ENCODE assay signal across 8 cellular contexts in genomic region chr5:81971694-81972495, GRCh38. TPM values are rescaled to one million over a fixed set of nuclear protein-coding genes. Genes with fewer than 3 reads are reported as not detected.
DNase-seq lines count a peak whose midpoint lies in the region; ATAC-seq and TF ChIP-seq lines count a peak whose summit lies in the region.

Gene ATG10 (plus strand): TSS chr5:81972023. CDS start chr5:81987571, 15,548 bp downstream.

- intact Hi-C loops in activated CD4-positive, alpha-beta T cell treated with anti-CD3 and anti-CD28 coated beads for 36 hours (cut with DNase I, micrococcal nuclease) = loop anchor here (1.0 to 10.0 kb wide), 13 partner anchors 121 to 1317 kb away; partner anchors contain the start of genes RPS23 (in 2 of the 2), SSBP2 (in 2 of the 2), ZCCHC9 (in 2 of the 2) and DHFR (in 1 of the 2)

- DNase-seq in Ammon's horn (ENCODE audit: low spot score) = peak; percentile 98
- DNase-seq in GM19238 (ENCODE audit: insufficient read length, low spot score) = peak; percentile 88
- peak; percentile 81 for DNase-seq in NCI-H510A (lab: John Stamatoyannopoulos, UW)
- DNase-seq in activated CD4-positive, alpha-beta T cell treated with anti-CD3 and anti-CD28 coated beads for 36 hours = peak; percentile 93
- DNase-seq in choroid plexus epithelial cell (ENCODE audit: low read depth) = peak; percentile 94
- DNase-seq in stimulated activated CD4-positive, alpha-beta T cell treated with anti-CD3 and anti-CD28 coated beads, Interleukin-1b, Interleukin-23, amount 100 ng/mL, for 24 hours (ENCODE audit: low read depth in 4 of 4, low spot score in 1 of 4) = peak; percentile 57 to 85 (median 76)

- H3K27ac ChIP-seq in layer of hippocampus (ENCODE audit: low read depth, low read length) = peak within 1 kb of the TSS; percentile 99

- POLR2A ChIA-PET in activated CD4-positive, alpha-beta T cell treated with anti-CD3 and anti-CD28 coated beads for 36 hours (lab: Charles Lee) = no interaction called here

- no peaks in the 10 kb centered on the region for H3K27me3 Mint-ChIP-seq in activated CD4-positive, alpha-beta T cell treated with anti-CD3 and anti-CD28 coated beads for 36 hours

- peaks cover 6% of the 10 kb centered on the region for H3K36me3 Mint-ChIP-seq in activated CD4-positive, alpha-beta T cell treated with anti-CD3 and anti-CD28 coated beads for 36 hours (ENCODE audit: low read depth)

- H3K4me3 ChIP-seq in choroid plexus epithelial cell (ENCODE audit: low read depth, low read length) = peak within 1 kb of the TSS; percentile 84

- H3K9me3 Mint-ChIP-seq in activated CD4-positive, alpha-beta T cell treated with anti-CD3 and anti-CD28 coated beads for 36 hours (ENCODE audit: low read depth) = no peaks in the 10 kb centered on the region

- peak within 1 kb of the TSS; percentile 99 for H3K27ac Mint-ChIP-seq in activated CD4-positive, alpha-beta T cell treated with anti-CD3 and anti-CD28 coated beads for 36 hours

- H3K4me3 Mint-ChIP-seq in activated CD4-positive, alpha-beta T cell treated with anti-CD3 and anti-CD28 coated beads for 36 hours = peak within 1 kb of the TSS; percentile 96

- H3K27me3 ChIP-seq in layer of hippocampus (ENCODE audit: control insufficient read depth, insufficient read depth, low read length) = no peaks in the 10 kb centered on the region

- H3K4me1 Mint-ChIP-seq in activated CD4-positive, alpha-beta T cell treated with anti-CD3 and anti-CD28 coated beads for 36 hours = peaks cover 22% of the 10 kb centered on the region

- CTCF ChIA-PET in activated CD4-positive, alpha-beta T cell treated with anti-CD3 and anti-CD28 coated beads for 36 hours (lab: Charles Lee) = interaction anchor here (0.7 kb wide), 1 partner anchor 546 kb away, joined by 3 read pairs; no protein-coding TSS in a partner anchor

- no peak for TF ChIP-seq CTCF in choroid plexus epithelial cell (conservative IDR thresholded peaks at IDR 0.05; ENCODE audit: low read depth, low read length)

- ATAC-seq in HG03439 (IDR thresholded peaks at IDR 0.05; ENCODE audit: unreplicated experiment) = peak; percentile 97
- ATAC-seq in activated CD4-positive, alpha-beta T cell treated with anti-CD3 and anti-CD28 coated beads for 36 hours = peak; percentile 95

RNA-seq across cellular contexts. Expression of gene ATG10, which starts in this region (rescaled TPM):
- 1 to 10 TPM; 4.7 to 8.1 TPM for total RNA-seq in activated CD4-positive, alpha-beta T cell treated with anti-CD3 and anti-CD28 coated beads for 36 hours

Comparison
In these comparisons a context has a peak if more than half of its experiments do, and no peak if none do; other contexts are left out.
1. Peak in every context shown above with its lines: DNase-seq, ATAC-seq, H3K4me3 ChIP-seq and H3K27ac ChIP-seq.